18 cellular contexts compared by ENCODE assay signal in the genomic region with DNA sequence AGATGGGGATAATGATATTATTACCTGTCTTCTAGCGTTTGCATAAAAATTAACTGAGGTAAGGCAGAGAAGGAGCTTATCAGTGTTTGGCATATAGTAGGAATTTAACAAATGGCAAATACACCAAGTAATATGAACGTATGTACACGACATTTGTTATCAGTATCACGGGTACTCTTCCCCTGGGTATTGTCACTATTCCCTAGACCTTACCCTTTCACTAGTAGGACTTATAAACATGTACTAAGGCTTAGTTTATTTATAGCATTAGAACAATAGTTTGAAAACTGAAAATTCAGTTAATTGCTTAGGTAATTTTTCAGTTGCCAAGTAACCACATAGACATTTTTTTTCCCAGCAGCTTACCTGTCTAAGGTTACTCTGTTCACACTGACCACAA.
DNase-seq lines count a peak whose midpoint lies in the region; ATAC-seq, FAIRE-seq and TF ChIP-seq lines count a peak whose summit lies in the region.
"Had no signal": no experiment of that assay in that cellular context is flagged by ENCODE, and none has a peak within 500 bp of the region (broad histone marks: within the 10 kb centered on the region; RNA-seq: fewer than 3 reads in every experiment).

No MANE protein-coding gene starts in this region.

- intact Hi-C loops in sciatic nerve (cut with DNase I) = no loop called here

- peak; percentile 69 for DNase-seq in COR-L47 (lab: John Stamatoyannopoulos, UW)
- DNase-seq in D721Med (ENCODE audit: insufficient read length, low spot score) = no peak
- DNase-seq in NCI-H69 (lab: John Stamatoyannopoulos, UW) = peak; percentile 44
- DNase-seq in globus pallidus (ENCODE audit: low spot score) = no peak
- DNase-seq in sciatic nerve (ENCODE audit: low spot score) = no peak
- no peak for DNase-seq in NCI-H128 (lab: John Stamatoyannopoulos, UW; ENCODE audit: unreplicated experiment)
- DNase-seq: C1 segment of cervical spinal cord; Caco-2; CD4-positive, alpha-beta memory T cell; DMS 273 treated with DMSO at 0.1 percent for 48 hours; DMS79; EL; GDM1; GOT3; HFFc6 had no signal

- FAIRE-seq in D721Med (lab: Jason Lieb, UNC) = peak; percentile 56
- FAIRE-seq: GM12891, GM18507, H54 had no signal

- ATAC-seq in sciatic nerve = no peak

- TF ChIP-seq CTCF in D721Med (IDR thresholded peaks at IDR 0.05; ENCODE audit: insufficient read depth, missing control alignments) = no peak

Comparison
In these comparisons a context has a peak if more than half of its experiments do, and no peak if none do; other contexts are left out.
1. DNase-seq: peak in COR-L47 (single experiment) and NCI-H69 (single experiment); none in D721Med (single experiment), globus pallidus (single experiment), sciatic nerve (single experiment) and NCI-H128 (single experiment).